8 cellular contexts compared by ENCODE assay signal in the genomic region with DNA sequence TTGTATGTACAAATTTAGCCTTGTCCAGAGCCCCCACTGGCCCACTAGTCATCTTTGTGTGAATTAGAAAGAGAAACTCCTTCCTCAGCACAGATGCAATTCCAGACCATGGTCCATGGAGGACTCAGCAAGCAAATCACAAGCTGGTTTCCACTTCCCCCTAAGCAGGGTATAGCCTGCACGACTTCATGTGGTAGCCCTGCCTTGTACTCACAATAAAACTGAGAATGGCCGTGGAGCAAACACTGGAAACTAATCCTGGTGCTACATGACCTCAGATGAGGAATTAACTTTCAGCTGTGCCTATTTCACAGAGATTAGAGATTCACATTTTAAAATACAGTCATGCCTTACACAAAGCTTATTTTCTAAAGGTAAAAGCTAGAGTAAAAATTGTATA.
"Had no signal": no experiment of that assay in that cellular context is flagged by ENCODE, and none has a peak within 500 bp of the region (broad histone marks: within the 10 kb centered on the region; RNA-seq: fewer than 3 reads in every experiment).

No MANE protein-coding gene starts in this region.

- H3K4me3 ChIP-seq: GM23248, GM23338, HAP-1 had no signal

- H3K36me3 ChIP-seq: HAP-1 had no signal

- H3K9me3 ChIP-seq: HAP-1 had no signal

- H3K27ac ChIP-seq: GM23248 had no signal

- DNase-seq: GM23248, GOT3, H7, H9, HCEC 1CT, HFFc6 had no signal

- H3K4me1 ChIP-seq: HAP-1 had no signal
